Comparison of ENCODE assay signal across 8 cellular contexts in the genomic region with DNA sequence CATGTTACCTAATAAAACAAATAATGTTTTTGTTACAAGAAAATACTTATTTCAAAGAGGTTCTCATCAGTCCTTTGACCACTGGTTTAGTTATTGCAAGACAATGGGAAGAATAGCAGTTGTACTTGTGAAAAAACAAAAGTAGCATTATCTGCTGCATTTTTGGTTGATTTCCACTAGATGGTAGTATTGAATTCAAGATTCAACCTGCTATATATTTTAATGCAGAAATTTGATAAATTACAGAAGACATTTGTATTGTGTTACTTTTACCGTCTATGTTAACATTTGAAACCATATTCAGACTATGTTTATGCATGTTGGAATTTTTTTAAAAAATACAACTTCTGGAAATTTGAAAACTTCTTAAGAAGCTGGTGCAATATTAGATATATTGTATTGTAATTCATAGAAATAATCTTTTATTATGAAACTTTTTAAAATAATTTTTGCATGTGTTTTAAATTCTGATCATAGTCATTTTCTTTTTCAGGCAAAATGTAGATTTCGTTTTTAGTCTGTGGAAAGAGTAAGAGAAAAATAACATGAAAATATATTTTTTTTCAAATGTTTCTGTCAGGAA. TPM values are rescaled to one million over a fixed set of nuclear protein-coding genes. Genes with fewer than 3 reads are reported as not detected.
DNase-seq lines count a peak whose midpoint lies in the region; ATAC-seq, FAIRE-seq and TF ChIP-seq lines count a peak whose summit lies in the region.

No MANE protein-coding gene starts in this region.

- no peaks in the 10 kb centered on the region for H4K20me1 ChIP-seq in SK-N-SH (ENCODE audit: insufficient read depth)

- no peaks in the 10 kb centered on the region for H3K27me3 ChIP-seq in SK-N-SH (ENCODE audit: insufficient read depth)
- H3K27me3 ChIP-seq in gastrocnemius medialis, result no peaks in the 10 kb centered on the region

- in situ Hi-C loops in gastrocnemius medialis (cut with MboI; ENCODE audit: low sequenced_read_pairs in 4 of 4), result loop anchor here in 3 of 4 donors (10.0 to 25.0 kb wide), 2 partner anchors 661 to 679 kb away; no protein-coding TSS in a partner anchor

- no peaks in the 10 kb centered on the region for H3K79me2 ChIP-seq in SK-N-SH (ENCODE audit: insufficient read depth)

- H3K4me2 ChIP-seq in SK-N-SH, result no peak overlapping the region

- no peak overlapping the region for H2AFZ ChIP-seq in SK-N-SH (ENCODE audit: low read depth)

- peak; percentile 66 for TF ChIP-seq RAD21 in SK-N-SH (IDR thresholded peaks at IDR 0.05; ENCODE audit: low read length)

- TF ChIP-seq POLR2A in gastrocnemius medialis (IDR thresholded peaks at IDR 0.05), result no peak

- POLR2A ChIA-PET in SK-N-SH (lab: Yijun Ruan, JAX), result no interaction called here

- 0% methylated on average over 2 of the region's 2 CpGs for WGBS in SK-N-SH (ENCODE audit: low lambda C conversion rate)

- no peaks in the 10 kb centered on the region for H3K9me2 ChIP-seq in SK-N-SH

- H3K9me3 ChIP-seq in SK-N-SH, result no peaks in the 10 kb centered on the region
- no peaks in the 10 kb centered on the region for H3K9me3 ChIP-seq in gastrocnemius medialis

- DNase-seq in AG10803 (ENCODE audit: low read depth) (peak; percentile 31), GM19239 (ENCODE audit: insufficient read length, low spot score) (no peak), SK-N-SH (peak; percentile 8), gastrocnemius medialis (no peak)
- DNase-seq in activated naive CD4-positive, alpha-beta T cell treated with Interleukin-2 at 50 U/mL for 16 hours, result no peak

- intact Hi-C loops in gastrocnemius medialis (cut with DNase I; ENCODE audit: low total_unique reads), result loop anchor here (10.0 kb wide), 1 partner anchor 419 kb away; a partner anchor contains a TSS

- H3K4me3 ChIP-seq in AG10803 (ENCODE audit: low read length), result no peak overlapping the region
- no peak overlapping the region for H3K4me3 ChIP-seq in SK-N-SH (ENCODE audit: low read depth in 2 of 2, low read length in 1 of 2)
- H3K4me3 ChIP-seq in gastrocnemius medialis, result no peak overlapping the region

- no peak overlapping the region for H3K9ac ChIP-seq in SK-N-SH

- TF ChIP-seq EP300 in SK-N-SH (IDR thresholded peaks at IDR 0.05; ENCODE audit: borderline replicate concordance in 1 of 2, low read depth in 1 of 2, low read length in 1 of 2), result no peak

- no peaks in the 10 kb centered on the region for H3K36me3 ChIP-seq in SK-N-SH (replicated peaks in 1 of 2; ENCODE audit: control insufficient read depth in 1 of 2, insufficient read depth in 2 of 2, low read length in 1 of 2)
- no peaks in the 10 kb centered on the region for H3K36me3 ChIP-seq in gastrocnemius medialis

- no peak overlapping the region for H3K27ac ChIP-seq in SK-N-SH (ENCODE audit: low read depth in 2 of 2, low read length in 1 of 2)
- H3K27ac ChIP-seq in gastrocnemius medialis, result no peak overlapping the region

- peaks cover 4% of the 10 kb centered on the region for H3F3A ChIP-seq in SK-N-SH (replicated peaks; ENCODE audit: insufficient read depth)

- no peaks in the 10 kb centered on the region; a peak in 2 of 4 replicates for H3K4me1 ChIP-seq in SK-N-SH (ENCODE audit: control insufficient read depth in 1 of 2, insufficient read depth in 2 of 2, low read depth in 1 of 2, low read length in 1 of 2)
- no peaks in the 10 kb centered on the region for H3K4me1 ChIP-seq in gastrocnemius medialis

- CTCF ChIA-PET in SK-N-SH (lab: Yijun Ruan, JAX), result interaction anchor here (0.6 to 3.5 kb wide), 4 partner anchors 9 to 718 kb away, joined by 3 to 27 read pairs (median 4); no protein-coding TSS in a partner anchor

- FAIRE-seq in GM19239 (lab: Jason Lieb, UNC), result peak; percentile 51
- FAIRE-seq in islet of Langerhans (lab: Jason Lieb, UNC), result peak; percentile 98

- ATAC-seq in HG03378 (IDR thresholded peaks at IDR 0.05; ENCODE audit: unreplicated experiment), result no peak
- ATAC-seq in gastrocnemius medialis, result no peak
- no peak for ATAC-seq in HG02678 (IDR thresholded peaks at IDR 0.05; ENCODE audit: unreplicated experiment)

- TF ChIP-seq CTCF in AG10803 (conservative IDR thresholded peaks at IDR 0.05; ENCODE audit: low read length), result peak; percentile 75
- TF ChIP-seq CTCF in SK-N-SH (IDR thresholded peaks at IDR 0.05), result peak; percentile 79
- TF ChIP-seq CTCF in gastrocnemius medialis (IDR thresholded peaks at IDR 0.05 in 4 of 5, conservative IDR thresholded peaks at IDR 0.05 in 1 of 5), result peak in 2 of 5 experiments; percentile 20 to 41

TF ChIP-seq in SK-N-SH, 30 proteins besides CTCF, POLR2A, EP300 and RAD21:
- no peak for TF ChIP-seq FOSL2 (IDR thresholded peaks at IDR 0.05; ENCODE audit: borderline replicate concordance, low read depth)
- TF ChIP-seq, protein P1, sequence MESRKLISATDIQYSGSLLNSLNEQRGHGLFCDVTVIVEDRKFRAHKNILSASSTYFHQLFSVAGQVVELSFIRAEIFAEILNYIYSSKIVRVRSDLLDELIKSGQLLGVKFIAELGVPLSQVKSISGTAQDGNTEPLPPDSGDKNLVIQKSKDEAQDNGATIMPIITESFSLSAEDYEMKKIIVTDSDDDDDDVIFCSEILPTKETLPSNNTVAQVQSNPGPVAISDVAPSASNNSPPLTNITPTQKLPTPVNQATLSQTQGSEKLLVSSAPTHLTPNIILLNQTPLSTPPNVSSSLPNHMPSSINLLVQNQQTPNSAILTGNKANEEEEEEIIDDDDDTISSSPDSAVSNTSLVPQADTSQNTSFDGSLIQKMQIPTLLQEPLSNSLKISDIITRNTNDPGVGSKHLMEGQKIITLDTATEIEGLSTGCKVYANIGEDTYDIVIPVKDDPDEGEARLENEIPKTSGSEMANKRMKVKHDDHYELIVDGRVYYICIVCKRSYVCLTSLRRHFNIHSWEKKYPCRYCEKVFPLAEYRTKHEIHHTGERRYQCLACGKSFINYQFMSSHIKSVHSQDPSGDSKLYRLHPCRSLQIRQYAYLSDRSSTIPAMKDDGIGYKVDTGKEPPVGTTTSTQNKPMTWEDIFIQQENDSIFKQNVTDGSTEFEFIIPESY (IDR thresholded peaks at IDR 0.05; ENCODE audit: borderline replicate concordance, low read depth), result no peak
- no peak for TF ChIP-seq YY1 (IDR thresholded peaks at IDR 0.05; ENCODE audit: low read depth)
- 0 out of 2 replicates have a peak, but pooled peaks have one; percentile 22 for TF ChIP-seq SMC3 (IDR thresholded peaks at IDR 0.05; ENCODE audit: low read depth, low read length)

RNA-seq across cellular contexts. Expression of a gene that starts 56.4 kb away (rescaled TPM):
- 27.7 and 37.4 TPM in 2 replicates for polyA plus RNA-seq in SK-N-SH (2012; rRNA removed)
- 41.4 and 52.3 TPM in 2 replicates for polyA plus RNA-seq in SK-N-SH (2012; cell fraction: cytosol; rRNA removed)
- polyA plus RNA-seq in SK-N-SH (2012; cell fraction: nucleus; rRNA removed), result 32.3 and 42.6 TPM in 2 replicates
- 10 to 100 TPM; 25.7 to 37.7 (median 34.7) TPM for total RNA-seq in gastrocnemius medialis

Comparison
In these comparisons a context has a peak if more than half of its experiments do, and no peak if none do; other contexts are left out.
1. DNase-seq: peak in AG10803 (single experiment) and SK-N-SH (single experiment); none in GM19239 (single experiment), activated naive CD4-positive, alpha-beta T cell treated with Interleukin-2 at 50 U/mL for 16 hours (single experiment) and gastrocnemius medialis (0 of 2).